In the genomic region with DNA sequence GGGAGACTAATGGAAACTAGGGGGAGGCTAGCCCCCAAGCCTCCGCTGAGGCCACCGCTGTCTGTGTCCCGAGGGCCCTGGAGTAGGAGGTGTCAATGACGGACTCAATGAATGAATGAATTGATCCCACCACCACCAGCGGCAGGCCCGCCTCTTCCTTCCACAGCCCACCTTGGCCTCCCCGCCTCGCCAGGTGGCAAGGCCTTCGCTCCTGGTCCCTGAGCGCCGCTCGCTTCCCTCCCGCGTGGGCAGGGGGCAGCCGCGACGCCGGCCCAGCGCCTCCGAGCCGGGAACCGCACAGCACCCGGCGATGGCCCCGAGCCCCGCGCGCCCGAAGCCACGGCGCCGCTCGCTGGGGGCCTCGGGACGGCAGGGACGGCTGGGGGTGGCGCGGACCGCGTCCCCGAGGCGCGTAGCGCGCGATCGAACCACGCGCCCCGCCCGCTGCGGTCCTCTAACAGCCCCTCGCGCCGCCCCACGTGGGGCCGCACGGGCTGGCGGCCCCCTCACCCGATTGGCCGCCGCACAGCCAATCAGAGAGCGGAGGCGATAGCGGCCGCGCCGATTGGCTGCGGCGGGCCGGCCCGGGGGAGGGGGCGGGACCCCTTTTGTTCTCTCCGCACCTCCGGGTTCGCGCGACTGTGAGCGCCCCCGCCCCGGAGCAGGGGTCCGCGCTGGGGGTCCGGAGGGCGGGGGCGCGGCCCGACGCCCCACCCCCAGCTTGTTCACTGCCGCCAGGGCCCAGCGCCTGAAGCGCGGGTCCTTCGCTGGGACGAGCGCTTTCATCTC, we compare ENCODE assay signal across 8 cellular contexts. TPM values are rescaled to one million over a fixed set of nuclear protein-coding genes. Genes with fewer than 3 reads are reported as not detected.
DNase-seq lines count a peak whose midpoint lies in the region; ATAC-seq and TF ChIP-seq lines count a peak whose summit lies in the region.

No MANE protein-coding gene starts in this region.

- no peak overlapping the region for H4K8ac ChIP-seq in trophoblast cell (ENCODE audit: low read depth, low read length)

- H3K27ac ChIP-seq in RWPE2 (ENCODE audit: poor library complexity, severe bottlenecking) (no peak overlapping the region), trophoblast cell (ENCODE audit: low read depth, low read length) (no peak overlapping the region), urinary bladder (ENCODE audit: low read depth) (no peak overlapping the region)

- H3K79me1 ChIP-seq in trophoblast cell (ENCODE audit: low read length), result no peaks in the 10 kb centered on the region

- no peaks in the 10 kb centered on the region for H3K36me3 Mint-ChIP-seq in activated naive CD8-positive, alpha-beta T cell treated with anti-CD3 and anti-CD28 coated beads, Interleukin-2, amount 10 ng/mL, durations not matched to agents 7 days and 5 days

- no peak overlapping the region for H2BK120ac ChIP-seq in trophoblast cell (ENCODE audit: insufficient read depth, low read length, poor library complexity)

- H3K9me3 ChIP-seq in RWPE2 (ENCODE audit: severe bottlenecking), result no peaks in the 10 kb centered on the region
- peaks cover 17% of the 10 kb centered on the region for H3K9me3 ChIP-seq in trophoblast cell (ENCODE audit: insufficient read depth, low read depth, low read length)

- H3K27me3 Mint-ChIP-seq in activated naive CD8-positive, alpha-beta T cell treated with anti-CD3 and anti-CD28 coated beads, Interleukin-2, amount 10 ng/mL, durations not matched to agents 7 days and 5 days, result peaks cover 40% of the 10 kb centered on the region

- no peak overlapping the region for H3K18ac ChIP-seq in trophoblast cell (ENCODE audit: low read length)

- DNase-seq in Jurkat, Clone E6-1 (ENCODE audit: low read depth, low spot score), result peak; percentile 70
- peak; percentile 60 for DNase-seq in RWPE2 (ENCODE audit: low spot score)
- DNase-seq in activated naive CD8-positive, alpha-beta T cell treated with anti-CD3 and anti-CD28 coated beads, Interleukin-2, amount 10 ng/mL, durations not matched to agents 7 days and 5 days, result peak; percentile 79
- DNase-seq in cardiac septum (ENCODE audit: low spot score), result peak; percentile 85
- peak in 1 of 2 donors; percentile 23 for DNase-seq in trophoblast cell
- DNase-seq in 8988T, result no peak

- no peak overlapping the region for H4K91ac ChIP-seq in trophoblast cell (ENCODE audit: low read depth, low read length)

- H3K4me2 ChIP-seq in trophoblast cell (ENCODE audit: low read length), result peak overlapping the region; percentile 38

- no peak overlapping the region for H3K4ac ChIP-seq in trophoblast cell (ENCODE audit: low read depth, low read length)

- H3K9ac ChIP-seq in trophoblast cell (ENCODE audit: low read length), result no peak overlapping the region

- no peaks in the 10 kb centered on the region for H3K9me3 Mint-ChIP-seq in activated naive CD8-positive, alpha-beta T cell treated with anti-CD3 and anti-CD28 coated beads, Interleukin-2, amount 10 ng/mL, durations not matched to agents 7 days and 5 days

- H2AFZ ChIP-seq in trophoblast cell (ENCODE audit: insufficient read depth, low read length, poor library complexity), result no peak overlapping the region

- H3K27me3 ChIP-seq in RWPE2 (ENCODE audit: insufficient read depth, poor library complexity, severe bottlenecking) (no peaks in the 10 kb centered on the region), trophoblast cell (ENCODE audit: insufficient read depth, low read length) (peaks cover 25% of the 10 kb centered on the region)

- no peak overlapping the region for H3K14ac ChIP-seq in trophoblast cell (ENCODE audit: low read length)

- peak; percentile 51; the same call in 2 of the 3 replicates for ATAC-seq in RWPE2 (ENCODE audit: low read depth)
- ATAC-seq in activated naive CD8-positive, alpha-beta T cell treated with anti-CD3 and anti-CD28 coated beads, Interleukin-2, amount 10 ng/mL, durations not matched to agents 7 days and 5 days (ENCODE audit: low read depth), result peak; percentile 56
- ATAC-seq in GM21447 (IDR thresholded peaks at IDR 0.05; ENCODE audit: unreplicated experiment), result no peak

- no peak overlapping the region for H4K12ac ChIP-seq in trophoblast cell (ENCODE audit: low read depth, low read length)

- POLR2A ChIA-PET in activated naive CD8-positive, alpha-beta T cell treated with anti-CD3 and anti-CD28 coated beads, Interleukin-2, amount 10 ng/mL, durations not matched to agents 7 days and 5 days (lab: Charles Lee), result interaction anchor here (0.6 to 0.9 kb wide), 2 partner anchors 26 to 196 kb away, joined by 3 to 4 read pairs; no protein-coding TSS in a partner anchor

- peaks cover 8% of the 10 kb centered on the region for H3K4me1 Mint-ChIP-seq in activated naive CD8-positive, alpha-beta T cell treated with anti-CD3 and anti-CD28 coated beads, Interleukin-2, amount 10 ng/mL, durations not matched to agents 7 days and 5 days

- peak overlapping the region; percentile 66 for H3K4me3 ChIP-seq in Jurkat, Clone E6-1 (ENCODE audit: low read length)
- H3K4me3 ChIP-seq in RWPE2 (ENCODE audit: severe bottlenecking) (peak overlapping the region; percentile 24), trophoblast cell (ENCODE audit: low read depth, low read length) (no peak overlapping the region), urinary bladder (ENCODE audit: low read depth, low read length) (peak overlapping the region; percentile 45)

- H3K79me2 ChIP-seq in trophoblast cell (ENCODE audit: control insufficient read depth, insufficient read depth, low read length, poor library complexity), result peaks cover 1% of the 10 kb centered on the region

- TF ChIP-seq CTCF in RWPE2 (IDR thresholded peaks at IDR 0.05; ENCODE audit: poor library complexity, severe bottlenecking), result no peak

- WGBS in trophoblast cell (ENCODE audit: extremely low coverage, insufficient coverage, insufficient read length), result no CpG with 5 or more reads among the region's 96 CpGs
- 9% methylated on average over 96 of the region's 96 CpGs for WGBS in urinary bladder

- H2BK5ac ChIP-seq in trophoblast cell (ENCODE audit: low read depth, low read length, poor library complexity), result no peak overlapping the region

- H3K4me1 ChIP-seq in RWPE2 (ENCODE audit: insufficient read depth, poor library complexity, severe bottlenecking), result no peaks in the 10 kb centered on the region
- H3K4me1 ChIP-seq in trophoblast cell (ENCODE audit: control insufficient read depth in 1 of 2, insufficient read depth in 2 of 2, low read length in 2 of 2), result peaks cover 4 to 9% of the 10 kb centered on the region in 2 experiments
- no peaks in the 10 kb centered on the region for H3K4me1 ChIP-seq in urinary bladder (ENCODE audit: insufficient read depth)

- no peak overlapping the region for H3K27ac Mint-ChIP-seq in activated naive CD8-positive, alpha-beta T cell treated with anti-CD3 and anti-CD28 coated beads, Interleukin-2, amount 10 ng/mL, durations not matched to agents 7 days and 5 days

- no peak overlapping the region for H2AK5ac ChIP-seq in trophoblast cell (ENCODE audit: low read length)

- H3K36me3 ChIP-seq in RWPE2 (ENCODE audit: low read depth) (no peaks in the 10 kb centered on the region), trophoblast cell (ENCODE audit: control insufficient read depth in 1 of 2, insufficient read depth in 2 of 2, low read length in 2 of 2) (no peaks in the 10 kb centered on the region), urinary bladder (ENCODE audit: insufficient read depth) (no peaks in the 10 kb centered on the region)

- no peak overlapping the region for H2BK12ac ChIP-seq in trophoblast cell (ENCODE audit: low read length)

- intact Hi-C loops in cardiac septum (cut with DNase I), result loop anchor here (5.0 kb wide), 1 partner anchor 189 kb away; no protein-coding TSS in a partner anchor

- H3K4me3 Mint-ChIP-seq in activated naive CD8-positive, alpha-beta T cell treated with anti-CD3 and anti-CD28 coated beads, Interleukin-2, amount 10 ng/mL, durations not matched to agents 7 days and 5 days, result peak overlapping the region; percentile 66

- no peak overlapping the region for H3K23ac ChIP-seq in trophoblast cell (ENCODE audit: low read length)

RNA-seq across cellular contexts. Expression of gene ACTG1, which starts 31.4 kb away (rescaled TPM):
- polyA plus RNA-seq in Jurkat, Clone E6-1 (2012; ENCODE audit: insufficient read depth, insufficient read length), result 2,303 TPM
- 1,000 to 10,000 TPM; 2,936 to 3,174 TPM for total RNA-seq in activated naive CD8-positive, alpha-beta T cell treated with anti-CD3 and anti-CD28 coated beads, Interleukin-2, amount 10 ng/mL, durations not matched to agents 7 days and 5 days
- 634 TPM for total RNA-seq in cardiac septum
- polyA plus RNA-seq in trophoblast cell (2013), result 7,950 and 8,000 TPM in 2 replicates
- 2,267 TPM for total RNA-seq in urinary bladder
- polyA plus RNA-seq in urinary bladder, result 2,840 TPM

RNA-seq across cellular contexts. Expression of gene FSCN2, which starts 47.0 kb away (rescaled TPM):
- polyA plus RNA-seq in Jurkat, Clone E6-1 (2012; ENCODE audit: insufficient read depth, insufficient read length), result not detected
- 1 to 10 TPM in 1 of 2 experiments, under 1 TPM in 1; 0.94 to 1.7 TPM for total RNA-seq in activated naive CD8-positive, alpha-beta T cell treated with anti-CD3 and anti-CD28 coated beads, Interleukin-2, amount 10 ng/mL, durations not matched to agents 7 days and 5 days
- 1.1 TPM for total RNA-seq in cardiac septum
- 0.42 and 0.76 TPM in 2 replicates for polyA plus RNA-seq in trophoblast cell (2013)
- total RNA-seq in urinary bladder, result 0.69 TPM
- polyA plus RNA-seq in urinary bladder, result 0.43 TPM
